In the genomic region with DNA sequence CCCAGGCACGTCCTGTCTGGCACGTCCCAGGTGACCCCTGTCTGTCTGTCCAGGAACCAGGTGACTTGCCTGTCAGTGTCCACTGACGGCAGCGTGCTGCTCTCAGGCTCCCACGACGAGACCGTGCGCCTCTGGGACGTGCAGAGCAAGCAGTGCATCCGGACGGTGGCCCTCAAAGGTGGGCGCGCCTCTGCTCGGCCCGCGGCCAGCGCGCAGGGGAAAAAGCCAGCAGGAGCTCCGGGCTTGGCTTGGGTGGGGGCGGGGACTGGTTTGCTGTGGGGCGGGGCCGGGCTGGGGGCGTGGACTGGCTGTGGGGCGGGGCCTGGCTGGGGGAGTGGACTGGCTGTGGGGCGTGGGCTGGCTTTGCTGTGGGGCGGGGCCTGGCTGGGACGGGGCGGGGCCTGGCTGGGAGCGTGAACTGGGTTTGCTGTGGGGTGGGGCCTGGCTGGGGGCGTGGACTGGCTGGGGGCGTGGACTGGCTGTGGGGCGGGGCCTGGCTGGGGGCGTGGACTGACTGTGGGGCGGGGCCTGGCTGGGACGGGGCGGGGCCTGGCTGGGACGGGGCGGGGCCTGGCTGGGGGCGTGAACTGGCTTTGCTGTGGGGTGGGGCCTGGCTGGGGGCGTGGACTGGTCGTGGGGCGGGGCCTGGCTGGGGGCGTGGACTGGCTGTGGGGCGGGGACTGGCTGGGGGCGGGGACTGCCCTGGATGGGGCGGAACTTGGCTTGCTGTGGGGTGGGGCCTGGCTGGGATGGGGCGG, we compare ENCODE assay signal across 10 cellular contexts. TPM values are rescaled to one million over a fixed set of nuclear protein-coding genes. Genes with fewer than 3 reads are reported as not detected.
DNase-seq lines count a peak whose midpoint lies in the region; ATAC-seq and TF ChIP-seq lines count a peak whose summit lies in the region.
"Had no signal": no experiment of that assay in that cellular context is flagged by ENCODE, and none has a peak within 500 bp of the region (broad histone marks: within the 10 kb centered on the region; RNA-seq: fewer than 3 reads in every experiment).

No MANE protein-coding gene starts in this region.

- H3K4ac ChIP-seq in H9 (ENCODE audit: low read depth, low read length): no peak overlapping the region

- H2AK5ac ChIP-seq in H9 (ENCODE audit: insufficient read length, low read length): no peak overlapping the region

- no peaks in the 10 kb centered on the region for H3K79me2 ChIP-seq in H9 (ENCODE audit: insufficient read depth, low read length)

- no peaks in the 10 kb centered on the region for H3K9me3 Mint-ChIP-seq in H9
- H3K9me3 Mint-ChIP-seq in progenitor cell of endocrine pancreas (ENCODE audit: low read depth): no peaks in the 10 kb centered on the region
- H3K9me3 Mint-ChIP-seq: stimulated activated naive CD8-positive, alpha-beta T cell treated with anti-CD3 and anti-CD28 coated beads, Interleukin-15, Interleukin-2, amounts not matched to agents 100 ng/mL and 50 ng/mL, for 24 hours had no signal

- DNase-seq in H9: peak; percentile 87
- peak; percentile 55 for DNase-seq in activated CD4-positive, CD25-positive, alpha-beta regulatory T cell treated with anti-CD3 and anti-CD28 coated beads, Interleukin-2, amount 50 U/mL, for 72 hours
- DNase-seq in ecto neural progenitor cell (ENCODE audit: low spot score): peak; percentile 81
- peak; percentile 23 for DNase-seq in stimulated activated CD4-positive, alpha-beta T cell treated with anti-CD3 and anti-CD28 coated beads, Interleukin-2, amount 100 ng/mL, for 4 hours (ENCODE audit: low read depth)
- no peak for DNase-seq in progenitor cell of endocrine pancreas (ENCODE audit: low spot score, unreplicated experiment)

- H2BK12ac ChIP-seq in H9 (ENCODE audit: insufficient read length, low read depth, low read length): no peak overlapping the region

- H3T11ph ChIP-seq in H9 (ENCODE audit: low read length): no peak overlapping the region

- H3K27me3 ChIP-seq in H9 (ENCODE audit: insufficient read depth, low read length): no peaks in the 10 kb centered on the region

- H3K79me1 ChIP-seq in H9 (ENCODE audit: insufficient read depth, low read depth, low read length, poor library complexity, severe bottlenecking): no peaks in the 10 kb centered on the region

- no peak overlapping the region for H4K5ac ChIP-seq in H9 (ENCODE audit: insufficient read length, low read depth, low read length)

- no peak overlapping the region for H3K56ac ChIP-seq in H9 (ENCODE audit: insufficient read length, low read depth, low read length)

- H3K4me1 ChIP-seq in H9 (ENCODE audit: insufficient read depth, low read length): no peaks in the 10 kb centered on the region

- H2AFZ ChIP-seq in H9 (ENCODE audit: low read length): no peak overlapping the region

- no peak overlapping the region for H3K18ac ChIP-seq in H9 (ENCODE audit: insufficient read length, low read depth, low read length)

- no peak overlapping the region for H3K27ac ChIP-seq in H9 (ENCODE audit: insufficient read length, low read depth, low read length)
- H3K27ac ChIP-seq: epithelial cell of prostate had no signal

- H3K4me1 Mint-ChIP-seq in H9 (peaks cover 2 to 12% of the 10 kb centered on the region in 2 experiments), progenitor cell of endocrine pancreas (ENCODE audit: low read depth) (no peaks in the 10 kb centered on the region)

- no peak overlapping the region for H3K9ac ChIP-seq in H9 (ENCODE audit: extremely low read depth, insufficient read length, low read length)

- H3K27me3 Mint-ChIP-seq in H9 (ENCODE audit: low read depth): peaks cover 2% of the 10 kb centered on the region
- peaks cover under 1% of the 10 kb centered on the region for H3K27me3 Mint-ChIP-seq in progenitor cell of endocrine pancreas

- no peak overlapping the region for H2BK20ac ChIP-seq in H9 (ENCODE audit: low read depth, low read length, poor library complexity, severe bottlenecking)

- no peaks in the 10 kb centered on the region for H3K9me3 ChIP-seq in H9 (ENCODE audit: control insufficient read depth, low read depth, low read length)

- H4K20me1 ChIP-seq in H9 (ENCODE audit: control insufficient read depth, insufficient read depth, insufficient read length): peaks cover 4% of the 10 kb centered on the region

- H3K4me3 Mint-ChIP-seq in H9: no peak overlapping the region; a peak in 1 of 5 replicates
- no peak overlapping the region for H3K4me3 Mint-ChIP-seq in progenitor cell of endocrine pancreas (ENCODE audit: low read depth)
- H3K4me3 Mint-ChIP-seq: stimulated activated naive CD8-positive, alpha-beta T cell treated with anti-CD3 and anti-CD28 coated beads, Interleukin-15, Interleukin-2, amounts not matched to agents 100 ng/mL and 50 ng/mL, for 24 hours had no signal

- TF ChIP-seq CTCF in H9 (conservative IDR thresholded peaks at IDR 0.05) (no peak), progenitor cell of endocrine pancreas (IDR thresholded peaks at IDR 0.05; ENCODE audit: unreplicated experiment) (no peak)

- ATAC-seq in HG03469 (IDR thresholded peaks at IDR 0.05; ENCODE audit: unreplicated experiment): no peak
- no peak for ATAC-seq in HG03565 (IDR thresholded peaks at IDR 0.05; ENCODE audit: unreplicated experiment)
- ATAC-seq in GM21737 (IDR thresholded peaks at IDR 0.05; ENCODE audit: unreplicated experiment): no peak

- WGBS in H9 (ENCODE audit: extremely low coverage, insufficient read length, low lambda C conversion rate): no CpG with 5 or more reads among the region's 47 CpGs

- H2BK5ac ChIP-seq in H9 (ENCODE audit: insufficient read length, low read length): no peak overlapping the region

- H3K27ac Mint-ChIP-seq in H9 (no peak overlapping the region), progenitor cell of endocrine pancreas (no peak overlapping the region)
- H3K27ac Mint-ChIP-seq: stimulated activated naive CD8-positive, alpha-beta T cell treated with anti-CD3 and anti-CD28 coated beads, Interleukin-15, Interleukin-2, amounts not matched to agents 100 ng/mL and 50 ng/mL, for 24 hours had no signal

- no peak overlapping the region for H2BK15ac ChIP-seq in H9 (ENCODE audit: low read depth, low read length)

- no peak overlapping the region for H3K14ac ChIP-seq in H9 (ENCODE audit: insufficient read depth, low read length)

- H3K36me3 Mint-ChIP-seq in H9 (ENCODE audit: insufficient read depth in 1 of 3, low read depth in 3 of 3): peaks cover 10 to 39% (median 34%) of the 10 kb centered on the region in 3 experiments; a peak in 6 of 7 replicates
- H3K36me3 Mint-ChIP-seq in progenitor cell of endocrine pancreas (ENCODE audit: insufficient read depth): peaks cover 9% of the 10 kb centered on the region

- no peak overlapping the region for H2BK120ac ChIP-seq in H9 (ENCODE audit: low read depth, low read length, poor library complexity, severe bottlenecking)

- no peaks in the 10 kb centered on the region for H3K23me2 ChIP-seq in H9 (ENCODE audit: insufficient read length, low read depth, low read length, poor library complexity, severe bottlenecking)

- H3K23ac ChIP-seq in H9 (ENCODE audit: insufficient read length, low read depth, low read length): no peak overlapping the region

- H4K91ac ChIP-seq in H9 (ENCODE audit: insufficient read length, low read depth, low read length): no peak overlapping the region

- no peak overlapping the region for H3K4me2 ChIP-seq in H9 (ENCODE audit: insufficient read depth, insufficient read length, low read length)

- H4K8ac ChIP-seq in H9 (replicated peaks; ENCODE audit: insufficient read length, low read depth, low read length): no peak overlapping the region

RNA-seq across cellular contexts. Expression of a gene that starts 7.2 kb away (rescaled TPM):
- 94.7 and 101 TPM in 2 replicates for total RNA-seq in H9 (2021)
- 71.8 and 72.3 TPM in 2 replicates for total RNA-seq in progenitor cell of endocrine pancreas

RNA-seq across cellular contexts. Expression of a gene that starts 8.9 kb away (rescaled TPM):
- total RNA-seq in H9 (2021) (1.0 and 1.4 TPM in 2 replicates), progenitor cell of endocrine pancreas (1.4 and 1.5 TPM in 2 replicates)

RNA-seq across cellular contexts. Expression of a gene that starts 29.6 kb away (rescaled TPM):
- total RNA-seq in H9 (2021) (169 and 171 TPM in 2 replicates), progenitor cell of endocrine pancreas (171 and 199 TPM in 2 replicates)

RNA-seq across cellular contexts. Expression of a gene that starts 30.0 kb away (rescaled TPM):
- total RNA-seq in H9 (2021): not detected in 2 replicates
- not detected in 2 replicates for total RNA-seq in progenitor cell of endocrine pancreas

RNA-seq across cellular contexts. Expression of a gene that starts 35.1 kb away (rescaled TPM):
- total RNA-seq in H9 (2021): 524 and 529 TPM in 2 replicates
- total RNA-seq in progenitor cell of endocrine pancreas: 225 and 226 TPM in 2 replicates
